11 cellular contexts compared by ENCODE assay signal in genomic region chr5:68264024-68264956, GRCh38. TPM values are rescaled to one million over a fixed set of nuclear protein-coding genes. Genes with fewer than 3 reads are reported as not detected.
DNase-seq lines count a peak whose midpoint lies in the region; ATAC-seq and TF ChIP-seq lines count a peak whose summit lies in the region.
"Had no signal": no experiment of that assay in that cellular context is flagged by ENCODE, and none has a peak within 500 bp of the region (broad histone marks: within the 10 kb centered on the region; RNA-seq: fewer than 3 reads in every experiment).

No MANE protein-coding gene starts in this region.

- H3K4me1 Mint-ChIP-seq in natural killer cell treated with Interleukin-12 subunit alpha and Interleukin-12 subunit beta and Interleukin-15 and Interleukin-18, amount 100 ng/mL, for 72 hours (ENCODE audit: low read depth in 2 of 2): peaks cover 69 to 80% of the 10 kb centered on the region in 2 donors

- H3K4me2 ChIP-seq in fibroblast of lung (ENCODE audit: extremely low read depth, insufficient read depth, low read length): peak overlapping the region; percentile 42

- H3K36me3 Mint-ChIP-seq in natural killer cell treated with Interleukin-12 subunit alpha and Interleukin-12 subunit beta and Interleukin-15 and Interleukin-18, amount 100 ng/mL, for 72 hours: no peaks in the 10 kb centered on the region
- H3K36me3 Mint-ChIP-seq: naive B cell had no signal

- H3K79me2 ChIP-seq in fibroblast of lung (ENCODE audit: control insufficient read depth, insufficient read depth, low read length): peaks cover 16% of the 10 kb centered on the region

- H3K9me3 ChIP-seq in A673 (ENCODE audit: low read depth, low read length, poor library complexity, severe bottlenecking) (peaks cover 5% of the 10 kb centered on the region), fibroblast of lung (ENCODE audit: control insufficient read depth, insufficient read depth, low read depth, low read length) (no peaks in the 10 kb centered on the region)

- H3K4me3 Mint-ChIP-seq in natural killer cell treated with Interleukin-12 subunit alpha and Interleukin-12 subunit beta and Interleukin-15 and Interleukin-18, amount 100 ng/mL, for 72 hours: no peak overlapping the region
- H3K4me3 Mint-ChIP-seq: naive B cell had no signal

- H3K27me3 ChIP-seq in A673 (replicated peaks; ENCODE audit: insufficient read depth, low read depth, low read length, poor library complexity) (no peaks in the 10 kb centered on the region), fibroblast of lung (ENCODE audit: control insufficient read depth, insufficient read depth, low read length) (no peaks in the 10 kb centered on the region)

- DNase-seq in A673 (ENCODE audit: low spot score) (no peak), M059J (ENCODE audit: low read depth) (peak; percentile 52), fibroblast of lung (ENCODE audit: low read depth in 2 of 2) (peak; percentile 77 to 89), GM10266 (ENCODE audit: extremely low spot score) (no peak), HEK293T (ENCODE audit: extremely low spot score) (no peak), Ammon's horn (ENCODE audit: low spot score) (no peak)
- DNase-seq in natural killer cell treated with Interleukin-12 subunit alpha and Interleukin-12 subunit beta and Interleukin-15 and Interleukin-18, amount 100 ng/mL, for 72 hours (ENCODE audit: low spot score): no peak
- DNase-seq: cerebellar nuclear complex, naive B cell, NCI-H2227 treated with DMSO at 0.1 percent for 48 hours had no signal

- H3K9ac ChIP-seq in fibroblast of lung (ENCODE audit: insufficient read depth, low read length): no peak overlapping the region

- TF ChIP-seq CTCF in A673 (conservative IDR thresholded peaks at IDR 0.05; ENCODE audit: low read depth, low read length) (no peak), fibroblast of lung (conservative IDR thresholded peaks at IDR 0.05 in 1 of 2, IDR thresholded peaks at IDR 0.05 in 1 of 2; ENCODE audit: low read depth in 1 of 2, low read length in 2 of 2) (no peak), GM10266 (IDR thresholded peaks at IDR 0.05; ENCODE audit: control insufficient read depth, insufficient read depth, low read depth, missing control alignments) (no peak)

- no peaks in the 10 kb centered on the region for H3K27me3 Mint-ChIP-seq in natural killer cell treated with Interleukin-12 subunit alpha and Interleukin-12 subunit beta and Interleukin-15 and Interleukin-18, amount 100 ng/mL, for 72 hours
- H3K27me3 Mint-ChIP-seq: naive B cell had no signal

- H3K27ac ChIP-seq in A673 (ENCODE audit: low read depth, low read length, poor library complexity, severe bottlenecking): peak overlapping the region; percentile 2
- no peak overlapping the region for H3K27ac ChIP-seq in fibroblast of lung (ENCODE audit: insufficient read depth, low read length)

- no peak for ATAC-seq in natural killer cell treated with Interleukin-12 subunit alpha and Interleukin-12 subunit beta and Interleukin-15 and Interleukin-18, amount 100 ng/mL, for 72 hours
- ATAC-seq in HG02610 (IDR thresholded peaks at IDR 0.05; ENCODE audit: unreplicated experiment): no peak

- no TSS peak for BruUV-seq in A673 (replicated peaks; lab: Mats Ljungman, UMichigan)

- no peaks in the 10 kb centered on the region for H3K9me3 Mint-ChIP-seq in natural killer cell treated with Interleukin-12 subunit alpha and Interleukin-12 subunit beta and Interleukin-15 and Interleukin-18, amount 100 ng/mL, for 72 hours
- H3K9me3 Mint-ChIP-seq: naive B cell had no signal

- H3K36me3 ChIP-seq in A673 (ENCODE audit: insufficient read depth, low read length, poor library complexity, severe bottlenecking) (no peaks in the 10 kb centered on the region), fibroblast of lung (ENCODE audit: control insufficient read depth, insufficient read depth, low read length) (no peaks in the 10 kb centered on the region)

- no peak overlapping the region for H2AFZ ChIP-seq in fibroblast of lung (ENCODE audit: low read length)

- POLR2A ChIA-PET in A673 (lab: Charles Lee; ENCODE audit: low non-redundant PET) (no interaction called here), HEK293T (lab: Yijun Ruan, JAX) (no interaction called here)

- H3K27ac Mint-ChIP-seq in natural killer cell treated with Interleukin-12 subunit alpha and Interleukin-12 subunit beta and Interleukin-15 and Interleukin-18, amount 100 ng/mL, for 72 hours: peak overlapping the region; percentile 64 to 88

- no peaks in the 10 kb centered on the region for H4K20me1 ChIP-seq in fibroblast of lung (ENCODE audit: control insufficient read depth, extremely low read depth, insufficient read depth, low read length)

- no peak overlapping the region for H3K4me3 ChIP-seq in A673 (ENCODE audit: low read depth, low read length, poor library complexity, severe bottlenecking)
- no peak overlapping the region for H3K4me3 ChIP-seq in fibroblast of lung (replicated peaks in 1 of 4; ENCODE audit: control extremely low read depth in 1 of 4, insufficient read depth in 1 of 4, low read depth in 3 of 4, low read length in 4 of 4)

- CTCF ChIA-PET in A673 (lab: Charles Lee): no interaction called here
- CTCF ChIA-PET in HEK293T (lab: Yijun Ruan, JAX): no interaction called here

- intact Hi-C loops in A673 (cut with micrococcal nuclease; ENCODE audit: unreplicated experiment): no loop called here

- H3K4me1 ChIP-seq in A673 (ENCODE audit: insufficient read depth, low read length, poor library complexity, severe bottlenecking) (peaks cover 60% of the 10 kb centered on the region), fibroblast of lung (ENCODE audit: control insufficient read depth, extremely low read depth, insufficient read depth, low read length) (peaks cover 41% of the 10 kb centered on the region)

TF ChIP-seq in HEK293T, 16 proteins besides CTCF, POLR2A, EP300 and RAD21:
- TF ChIP-seq ELF4 (IDR thresholded peaks at IDR 0.05): no peak
- TF ChIP-seq FOXK2 (IDR thresholded peaks at IDR 0.05): no peak
- TF ChIP-seq SP1 (IDR thresholded peaks at IDR 0.05): no peak
- TF ChIP-seq CTBP1 (IDR thresholded peaks at IDR 0.05; ENCODE audit: borderline replicate concordance): no peak
- TF ChIP-seq FOXM1 (IDR thresholded peaks at IDR 0.05; ENCODE audit: borderline replicate concordance): no peak
- no peak for TF ChIP-seq BHLHE40 (IDR thresholded peaks at IDR 0.05; ENCODE audit: borderline replicate concordance)
- no peak for TF ChIP-seq LEF1 (IDR thresholded peaks at IDR 0.05; ENCODE audit: borderline replicate concordance)
- TF ChIP-seq PKNOX1 (IDR thresholded peaks at IDR 0.05): no peak
- no peak for TF ChIP-seq HDGF (IDR thresholded peaks at IDR 0.05; ENCODE audit: borderline replicate concordance)
- no peak for TF ChIP-seq SUZ12 (IDR thresholded peaks at IDR 0.05)

RNA-seq across cellular contexts. Expression of gene PIK3R1, which starts 48.7 kb away (rescaled TPM):
- 57.9 and 64.8 TPM in 2 replicates for total RNA-seq in A673 (2021)
- 23.2 and 32.7 TPM in 2 replicates for total RNA-seq in M059J (2014; rRNA removed; shearing (Covaris generic))
- total RNA-seq in fibroblast of lung: 25.2 and 36.3 TPM in 2 replicates
- 10.9 and 17.7 TPM in 2 replicates for polyA plus RNA-seq in fibroblast of lung
- 13.1 and 23.3 TPM in 2 replicates for polyA plus RNA-seq in fibroblast of lung (2012)
- 61.5 and 102 TPM in 2 replicates for polyA minus RNA-seq in fibroblast of lung (ENCODE audit: low replicate concordance)
- 100 to 1,000 TPM; 141 to 195 TPM for total RNA-seq in natural killer cell treated with Interleukin-12 subunit alpha and Interleukin-12 subunit beta and Interleukin-15 and Interleukin-18, amount 100 ng/mL, for 72 hours

Comparison
In these comparisons a context has a peak if more than half of its experiments do, and no peak if none do; other contexts are left out.
1. DNase-seq: peak in M059J (single experiment) and fibroblast of lung (2 of 2); none in A673 (single experiment), natural killer cell treated with Interleukin-12 subunit alpha and Interleukin-12 subunit beta and Interleukin-15 and Interleukin-18, amount 100 ng/mL, for 72 hours (single experiment), GM10266 (single experiment), HEK293T (single experiment) and Ammon's horn (single experiment).